In the genomic region with DNA sequence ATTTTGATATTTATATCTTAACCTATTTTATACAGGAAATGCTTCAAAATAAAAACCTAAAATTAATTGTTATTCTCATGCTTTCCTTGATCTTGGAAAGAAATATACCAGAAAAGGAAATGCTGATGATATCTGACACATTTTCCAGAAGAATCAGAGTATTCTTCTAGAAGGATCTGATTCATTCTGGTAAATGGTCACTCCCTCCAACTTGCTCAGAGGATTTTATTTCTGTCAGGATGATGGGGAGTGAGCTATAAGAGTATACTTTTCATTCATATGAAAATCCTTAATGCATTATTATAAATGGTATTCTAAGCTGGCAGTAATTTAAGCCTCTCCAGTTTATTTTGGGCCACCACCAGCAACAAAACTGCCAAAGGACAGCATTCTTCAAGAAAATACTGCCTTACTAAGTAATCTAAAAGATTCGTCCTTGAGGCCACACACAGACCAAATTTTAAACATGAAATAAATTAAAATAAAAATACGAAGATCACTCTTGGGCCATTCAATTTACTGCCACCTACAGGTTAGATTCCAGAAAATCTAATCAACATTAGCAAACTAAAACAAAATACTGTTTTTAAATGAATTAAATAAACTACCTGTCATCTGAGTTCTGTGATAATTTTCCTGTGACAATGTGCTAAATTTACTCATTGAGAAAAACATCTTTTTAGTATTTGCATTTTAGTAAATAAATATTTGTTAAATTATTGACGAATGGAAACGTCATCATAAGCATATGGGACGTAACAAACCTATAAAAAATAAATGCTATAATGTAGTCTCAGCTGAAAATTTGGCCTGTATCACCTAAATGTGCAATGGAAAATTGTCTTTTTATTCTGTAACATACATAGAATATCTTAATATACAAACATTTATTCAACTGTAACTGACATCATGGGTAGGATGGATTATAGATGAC, we compare ENCODE assay signal across 11 cellular contexts.
DNase-seq lines count a peak whose midpoint lies in the region; ATAC-seq and TF ChIP-seq lines count a peak whose summit lies in the region.
"Had no signal": no experiment of that assay in that cellular context is flagged by ENCODE, and none has a peak within 500 bp of the region (broad histone marks: within the 10 kb centered on the region; RNA-seq: fewer than 3 reads in every experiment).

No MANE protein-coding gene starts in this region.

- no peak for ATAC-seq in GM21515 (IDR thresholded peaks at IDR 0.05; ENCODE audit: unreplicated experiment)
- ATAC-seq: activated CD8-positive, alpha-beta T cell treated with anti-CD3 and anti-CD28 coated beads, Interleukin-2, amount 10 ng/mL, durations not matched to agents 7 days and 5 days had no signal

- in situ Hi-C loops in astrocyte of the spinal cord (cut with HindIII; ENCODE audit: low sequenced_read_pairs): no loop called here
- in situ Hi-C loops in KBM-7 (cut with MboI; ENCODE audit: low pct_unique_long_range_greater_than_20kb, low sequenced_read_pairs): no loop called here

- TF ChIP-seq CTCF in AG10803 (conservative IDR thresholded peaks at IDR 0.05; ENCODE audit: low read length): peak; percentile 42
- peak; percentile 33 for TF ChIP-seq CTCF in HFF-Myc (IDR thresholded peaks at IDR 0.05; ENCODE audit: low read depth, low read length, missing control alignments)
- TF ChIP-seq CTCF in astrocyte of the spinal cord (IDR thresholded peaks at IDR 0.05; ENCODE audit: low read depth, low read length): peak; percentile 47

- H3K4me3 ChIP-seq in AG10803 (ENCODE audit: low read length) (no peak overlapping the region), HFF-Myc (replicated peaks; ENCODE audit: low read depth, low read length) (no peak overlapping the region), astrocyte of the spinal cord (ENCODE audit: low read depth, low read length) (no peak overlapping the region)

- DNase-seq in AG10803 (ENCODE audit: low read depth) (peak; percentile 23), HFF-Myc (ENCODE audit: extremely low read depth, low read depth) (no peak), astrocyte of the spinal cord (ENCODE audit: low read depth, low spot score) (no peak), left kidney (ENCODE audit: low read depth, low spot score) (peak; percentile 21), hypothalamus (lab: John Stamatoyannopoulos, UW) (no peak), HuH-7 (ENCODE audit: low spot score) (no peak), KBM-7 (no peak)
- DNase-seq: activated CD8-positive, alpha-beta T cell treated with anti-CD3 and anti-CD28 coated beads, Interleukin-2, amount 10 ng/mL, durations not matched to agents 7 days and 5 days; GF-D8; stimulated activated CD4-positive, alpha-beta T cell treated with anti-CD3 and anti-CD28 coated beads, Interleukin-15, amount 100 ng/mL, for 24 hours had no signal

Comparison
In these comparisons a context has a peak if more than half of its experiments do, and no peak if none do; other contexts are left out.
1. DNase-seq: peak in AG10803 (single experiment) and left kidney (single experiment); none in HFF-Myc (single experiment), astrocyte of the spinal cord (single experiment), hypothalamus (0 of 51), HuH-7 (single experiment) and KBM-7 (single experiment).
2. Peak in every context shown above with its lines, with median percentiles within 50 percentile points of each other: CTCF ChIP-seq.